ENCODE assay signal across 16 cellular contexts in the genomic region with DNA sequence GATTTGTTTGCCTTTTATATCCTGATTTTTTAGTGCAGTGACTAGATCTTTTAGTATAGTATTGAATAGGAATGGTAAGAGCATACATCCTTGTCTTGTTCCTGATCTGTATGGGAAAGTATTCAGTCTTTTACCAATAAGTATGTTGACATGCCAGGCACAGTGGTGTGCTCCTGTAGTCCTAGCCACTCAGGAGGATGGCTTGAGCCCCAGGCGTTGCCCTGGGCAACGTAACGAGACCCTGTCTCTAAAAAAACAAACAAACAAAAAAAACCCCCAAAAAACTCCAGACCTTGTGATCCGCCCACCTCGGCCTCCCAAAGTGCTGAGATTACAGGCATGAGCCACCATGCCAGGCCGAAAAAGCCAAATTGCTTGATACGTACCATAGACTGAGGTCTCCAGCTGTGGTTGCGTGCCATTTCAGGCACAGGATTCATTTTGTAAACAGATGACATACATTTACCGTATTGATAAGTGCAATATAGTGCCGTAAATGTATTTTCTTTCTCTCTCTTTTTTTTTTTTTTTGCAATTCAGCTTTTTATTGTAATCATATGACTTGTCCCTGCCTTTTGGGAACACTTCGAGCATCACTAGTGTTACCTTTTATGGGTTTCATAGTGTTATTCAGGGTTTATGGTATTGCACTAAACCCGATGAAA.
"Had no signal": no experiment of that assay in that cellular context is flagged by ENCODE, and none has a peak within 500 bp of the region (broad histone marks: within the 10 kb centered on the region; RNA-seq: fewer than 3 reads in every experiment).

No MANE protein-coding gene starts in this region.

- DNase-seq: activated CD4-positive, alpha-beta T cell treated with anti-CD3 and anti-CD28 coated beads for 48 hours; activated gamma-delta T cell treated with Interleukin-2 at 50 U/mL for 16 hours; activated naive CD8-positive, alpha-beta T cell treated with anti-CD3 and anti-CD28 coated beads, Interleukin-2, amount 10 ng/mL, durations not matched to agents 7 days and 5 days; activated T-cell treated with anti-CD3 and anti-CD28 coated beads, Interleukin-2, amount 50 U/mL, for 1 hour; aorta; foreskin melanocyte; head of caudate nucleus; mammary epithelial cell; pancreas; stimulated activated CD4-positive, alpha-beta T cell treated with anti-CD3 and anti-CD28 coated beads, Interleukin-4, amount 100 ng/mL, for 1 hour; stimulated activated CD8-positive, alpha-beta memory T cell treated with anti-CD3 and anti-CD28 coated beads, Interleukin-4, amount 100 ng/mL, for 48 hours; uterus; WERI-Rb-1 had no signal

- H3K4me3 Mint-ChIP-seq: activated naive CD8-positive, alpha-beta T cell treated with anti-CD3 and anti-CD28 coated beads, Interleukin-2, amount 10 ng/mL, durations not matched to agents 7 days and 5 days; neural crest cell had no signal

- H3K27ac Mint-ChIP-seq: activated naive CD8-positive, alpha-beta T cell treated with anti-CD3 and anti-CD28 coated beads, Interleukin-2, amount 10 ng/mL, durations not matched to agents 7 days and 5 days had no signal

- H3K9me3 Mint-ChIP-seq: activated naive CD8-positive, alpha-beta T cell treated with anti-CD3 and anti-CD28 coated beads, Interleukin-2, amount 10 ng/mL, durations not matched to agents 7 days and 5 days; neural crest cell had no signal

- H3K4me1 ChIP-seq: breast epithelium had no signal

- ATAC-seq: left lobe of liver, pancreas had no signal

- H3K4me3 ChIP-seq: breast epithelium, pancreas, uterus had no signal

- H3K36me3 ChIP-seq: breast epithelium, pancreas, uterus had no signal

- H3K9me3 ChIP-seq: breast epithelium, pancreas, uterus had no signal

- H3K27me3 Mint-ChIP-seq: activated naive CD8-positive, alpha-beta T cell treated with anti-CD3 and anti-CD28 coated beads, Interleukin-2, amount 10 ng/mL, durations not matched to agents 7 days and 5 days had no signal

- H3K27me3 ChIP-seq: breast epithelium, pancreas, uterus had no signal
